In genomic region chr20:31869673-31869941, GRCh38 we compare ENCODE assay signal across 8 cellular contexts. TPM values are rescaled to one million over a fixed set of nuclear protein-coding genes. Genes with fewer than 3 reads are reported as not detected.
A peak's percentile ranks its signal among the peaks of the same experiment; 100 is the strongest.
DNase-seq lines count a peak whose midpoint lies in the region; ATAC-seq, FAIRE-seq and TF ChIP-seq lines count a peak whose summit lies in the region.

No MANE protein-coding gene starts in this region.

- H3K4me2 ChIP-seq in K562 (ENCODE audit: insufficient read depth, low read length), result 0 out of 2 replicates have a peak overlapping the region, but pooled peaks have one; percentile 52

- H3K27ac ChIP-seq in K562 (ENCODE audit: extremely low read depth, low read depth, low read length), result no peak overlapping the region
- peak overlapping the region; percentile 40 to 84 for H3K27ac ChIP-seq in testis

- no peak for ATAC-seq in activated CD4-positive, alpha-beta T cell treated with anti-CD3 and anti-CD28 coated beads for 36 hours
- ATAC-seq in K562 (no peak), memory B cell (ENCODE audit: low read depth) (peak; percentile 7), GM19395 (IDR thresholded peaks at IDR 0.05; ENCODE audit: unreplicated experiment) (no peak)

- peaks cover 7% of the 10 kb centered on the region for H3K4me1 Mint-ChIP-seq in activated CD4-positive, alpha-beta T cell treated with anti-CD3 and anti-CD28 coated beads for 36 hours
- peaks cover 31% of the 10 kb centered on the region for H3K4me1 Mint-ChIP-seq in memory B cell

- DNase-seq in activated CD4-positive, alpha-beta T cell treated with anti-CD3 and anti-CD28 coated beads for 36 hours, result no peak
- DNase-seq in activated CD4-positive, alpha-beta T cell treated with anti-CD3 and anti-CD28 coated beads for 4 hours, result no peak
- DNase-seq in K562 (ENCODE audit: extremely low read depth in 1 of 4, low spot score in 3 of 4) (no peak), memory B cell (ENCODE audit: low spot score in 2 of 2) (no peak), testis (no peak), NOMO-1 treated with DMSO at 0.1 percent for 48 hours (lab: John Stamatoyannopoulos, UW; ENCODE audit: unreplicated experiment) (no peak), dedifferentiated amniotic fluid mesenchymal stem cell (ENCODE audit: extremely low spot score) (no peak)

- intact Hi-C loops in activated CD4-positive, alpha-beta T cell treated with anti-CD3 and anti-CD28 coated beads for 36 hours (cut with DNase I, micrococcal nuclease), result no loop called here
- intact Hi-C loops in K562 (cut with micrococcal nuclease) (no loop called here), testis (cut with DNase I; ENCODE audit: low total_unique reads) (loop anchor here (5.0 kb wide), 1 partner anchor 83 kb away; the partner anchor contains the start of gene PDRG1)

- H3K9me1 ChIP-seq in K562 (ENCODE audit: control insufficient read depth, insufficient read depth, low read length), result no peaks in the 10 kb centered on the region

- BruUV-seq in K562 (replicated peaks; lab: Mats Ljungman, UMichigan), result no TSS peak

- TF ChIP-seq POLR2A in K562 (conservative IDR thresholded peaks at IDR 0.05), result no peak
- no peak for TF ChIP-seq POLR2A in testis (IDR thresholded peaks at IDR 0.05)

- in situ Hi-C loops in K562 (cut with MboI), result no loop called here

- no peaks in the 10 kb centered on the region for H3K9me3 Mint-ChIP-seq in activated CD4-positive, alpha-beta T cell treated with anti-CD3 and anti-CD28 coated beads for 36 hours (ENCODE audit: low read depth)
- H3K9me3 Mint-ChIP-seq in memory B cell, result no peaks in the 10 kb centered on the region

- peaks cover 45 to 63% of the 10 kb centered on the region in 2 experiments for H3K27me3 ChIP-seq in K562 (ENCODE audit: control insufficient read depth in 2 of 2, insufficient read depth in 2 of 2, low read length in 2 of 2)
- H3K27me3 ChIP-seq in testis, result no peaks in the 10 kb centered on the region

- H3K9ac ChIP-seq in K562 (ENCODE audit: insufficient read depth in 1 of 2, low read depth in 2 of 2, low read length in 2 of 2), result peak overlapping the region in 1 of 2 experiments; percentile 77; a peak in 3 of 4 replicates

- H3K27ac Mint-ChIP-seq in activated CD4-positive, alpha-beta T cell treated with anti-CD3 and anti-CD28 coated beads for 36 hours, result no peak overlapping the region
- H3K27ac Mint-ChIP-seq in memory B cell, result peak overlapping the region; percentile 75

- H3K36me3 ChIP-seq in K562 (ENCODE audit: control insufficient read depth, insufficient read depth, low read length), result no peaks in the 10 kb centered on the region
- no peaks in the 10 kb centered on the region for H3K36me3 ChIP-seq in testis (ENCODE audit: low read depth, missing control alignments)

- no peaks in the 10 kb centered on the region for H3K79me2 ChIP-seq in K562 (ENCODE audit: control insufficient read depth, insufficient read depth, low read length)

- H4K20me1 ChIP-seq in K562 (replicated peaks; ENCODE audit: control insufficient read depth, insufficient read depth, low read length), result peaks cover 12% of the 10 kb centered on the region

- peaks cover 0 to 11% of the 10 kb centered on the region in 2 experiments; a peak in 2 of 5 replicates for H3K4me1 ChIP-seq in K562 (replicated peaks in 1 of 2; ENCODE audit: control insufficient read depth in 2 of 2, insufficient read depth in 2 of 2, low read length in 2 of 2)
- peaks cover 26% of the 10 kb centered on the region for H3K4me1 ChIP-seq in testis

- no peak for FAIRE-seq in K562 (lab: Jason Lieb, UNC)

- no peaks in the 10 kb centered on the region for H3K36me3 Mint-ChIP-seq in activated CD4-positive, alpha-beta T cell treated with anti-CD3 and anti-CD28 coated beads for 36 hours (ENCODE audit: low read depth)
- peaks cover 4% of the 10 kb centered on the region for H3K36me3 Mint-ChIP-seq in memory B cell

- no CpG with 5 or more reads among the region's 1 CpG for WGBS in K562 (ENCODE audit: insufficient coverage, low coverage, missing lambda C conversion rate)
- WGBS in testis, 2 donors, result 5 to 17% methylated on average over 1 of the region's 1 CpG

- H3K27me3 Mint-ChIP-seq in activated CD4-positive, alpha-beta T cell treated with anti-CD3 and anti-CD28 coated beads for 36 hours, result peaks cover 30% of the 10 kb centered on the region
- peaks cover 26% of the 10 kb centered on the region for H3K27me3 Mint-ChIP-seq in memory B cell

- H3K4me3 ChIP-seq in K562 (no peak overlapping the region), testis (peak overlapping the region; percentile 72 to 81)

- POLR2A ChIA-PET in activated CD4-positive, alpha-beta T cell treated with anti-CD3 and anti-CD28 coated beads for 36 hours (lab: Charles Lee), result interaction anchor here (0.6 kb wide), 1 partner anchor 238 kb away, joined by 3 read pairs; no protein-coding TSS in a partner anchor
- POLR2A ChIA-PET in K562 (lab: Yijun Ruan, JAX), result no interaction called here

- TF ChIP-seq EP300 in K562 (IDR thresholded peaks at IDR 0.05; ENCODE audit: low read length), result no peak

- H3K9me3 ChIP-seq in K562 (replicated peaks; ENCODE audit: control insufficient read depth, insufficient read depth, low read depth, low read length), result no peaks in the 10 kb centered on the region
- no peaks in the 10 kb centered on the region for H3K9me3 ChIP-seq in testis

- peak overlapping the region; percentile 62 for H3K4me3 Mint-ChIP-seq in activated CD4-positive, alpha-beta T cell treated with anti-CD3 and anti-CD28 coated beads for 36 hours
- peak overlapping the region; percentile 92 for H3K4me3 Mint-ChIP-seq in memory B cell

- CTCF ChIA-PET in activated CD4-positive, alpha-beta T cell treated with anti-CD3 and anti-CD28 coated beads for 36 hours (lab: Charles Lee), result interaction anchor here (0.5 to 2.0 kb wide), 2 partner anchors 17 to 783 kb away, joined by 3 to 7 read pairs; no protein-coding TSS in a partner anchor
- CTCF ChIA-PET in K562 (lab: Yijun Ruan, JAX; ENCODE audit: low intra/inter-chr PET ratio), result no interaction called here

- no peak overlapping the region for H2AFZ ChIP-seq in K562 (ENCODE audit: low read depth, low read length)

- TF ChIP-seq RAD21 in K562 (CRISPR knock-in tag; conservative IDR thresholded peaks at IDR 0.05 in 1 of 2, IDR thresholded peaks at IDR 0.05 in 1 of 2), result no peak

- TF ChIP-seq CTCF in K562 (IDR thresholded peaks at IDR 0.05 in 2 of 3, conservative IDR thresholded peaks at IDR 0.05 in 1 of 3; ENCODE audit: insufficient read depth in 2 of 3, low read depth in 1 of 3, low read length in 3 of 3) (no peak), testis (IDR thresholded peaks at IDR 0.05) (no peak)

RNA-seq across cellular contexts. Expression of gene DUSP15, which starts 0.7 kb away (rescaled TPM):
- total RNA-seq in activated CD4-positive, alpha-beta T cell treated with anti-CD3 and anti-CD28 coated beads for 36 hours, result not detected
- 0.53 TPM in 1 of 2 replicates, not detected in the other for total RNA-seq in K562 (2011; cell fraction: chromatin; rRNA removed; ENCODE audit: low replicate concordance)
- 0.33 and 0.39 TPM in 2 replicates for total RNA-seq in K562 (2011; cell fraction: nucleolus; rRNA removed)
- 0.29 and 0.84 TPM in 2 replicates for total RNA-seq in K562 (2011; cell fraction: nucleoplasm; rRNA removed)
- not detected in 2 replicates for total RNA-seq in K562 (2014; rRNA removed)
- total RNA-seq in K562 (2014; rRNA removed; fragmentation: Illumina TruSeq; extraction: Trizol), result not detected in 2 replicates
- not detected in 2 replicates for total RNA-seq in K562 (2015; rRNA removed; fragmentation: Illumina TruSeq; extraction: Trizol)
- total RNA-seq in K562 (2021), result not detected in 2 replicates
- polyA plus RNA-seq in K562 (2011; rRNA removed), result not detected in 2 replicates
- polyA plus RNA-seq in K562 (2011; cell fraction: cytosol; rRNA removed), result 0.09 and 0.16 TPM in 2 replicates
- 0.15 and 0.28 TPM in 2 replicates for polyA plus RNA-seq in K562 (2011; cell fraction: nucleus; rRNA removed)
- polyA plus RNA-seq in K562 (2012), result 0.22 TPM in 1 of 2 replicates, not detected in the other
- polyA plus RNA-seq in K562 (2014; fragmentation: Illumina TruSeq; extraction: Trizol), result not detected in 2 replicates
- polyA plus RNA-seq in K562 (2014; fragmentation: Nextera tagmentation; extraction: Ambion mirVana), result not detected
- polyA plus RNA-seq in K562 (2014; rRNA removed), result 0.34 and 0.66 TPM in 2 replicates
- polyA minus RNA-seq in K562 (2011; rRNA and poly(A)+ RNA removed), result not detected in 2 replicates
- polyA minus RNA-seq in K562 (2011; cell fraction: cytosol; rRNA and poly(A)+ RNA removed), result not detected in 2 replicates
- not detected in 2 replicates for polyA minus RNA-seq in K562 (2011; cell fraction: nucleus; rRNA and poly(A)+ RNA removed)
- 100 to 1,000 TPM; 175 to 274 TPM for total RNA-seq in testis
- 182 TPM for polyA plus RNA-seq in testis (ENCODE audit: insufficient read depth, low read depth, low replicate concordance)

RNA-seq across cellular contexts. Expression of gene TTLL9, which starts 0.8 kb away (rescaled TPM):
- total RNA-seq in activated CD4-positive, alpha-beta T cell treated with anti-CD3 and anti-CD28 coated beads for 36 hours, result not detected
- not detected in 2 replicates for total RNA-seq in K562 (2011; cell fraction: chromatin; rRNA removed; ENCODE audit: low replicate concordance)
- not detected in 2 replicates for total RNA-seq in K562 (2011; cell fraction: nucleolus; rRNA removed)
- total RNA-seq in K562 (2011; cell fraction: nucleoplasm; rRNA removed), result not detected in 2 replicates
- not detected in 2 replicates for total RNA-seq in K562 (2014; rRNA removed)
- total RNA-seq in K562 (2014; rRNA removed; fragmentation: Illumina TruSeq; extraction: Trizol), result not detected in 2 replicates
- not detected in 2 replicates for total RNA-seq in K562 (2015; rRNA removed; fragmentation: Illumina TruSeq; extraction: Trizol)
- not detected in 2 replicates for total RNA-seq in K562 (2021)
- not detected in 2 replicates for polyA plus RNA-seq in K562 (2011; rRNA removed)
- not detected in 2 replicates for polyA plus RNA-seq in K562 (2011; cell fraction: cytosol; rRNA removed)
- not detected in 2 replicates for polyA plus RNA-seq in K562 (2011; cell fraction: nucleus; rRNA removed)
- polyA plus RNA-seq in K562 (2012), result not detected in 2 replicates
- not detected in 2 replicates for polyA plus RNA-seq in K562 (2014; fragmentation: Illumina TruSeq; extraction: Trizol)
- polyA plus RNA-seq in K562 (2014; fragmentation: Nextera tagmentation; extraction: Ambion mirVana), result under 1 TPM in 1 of 2 experiments, not detected in 1; 0.06 TPM
- 0.07 TPM in 1 of 2 replicates, not detected in the other for polyA plus RNA-seq in K562 (2014; rRNA removed)
- polyA minus RNA-seq in K562 (2011; rRNA and poly(A)+ RNA removed), result not detected in 2 replicates
- polyA minus RNA-seq in K562 (2011; cell fraction: cytosol; rRNA and poly(A)+ RNA removed), result not detected in 2 replicates
- polyA minus RNA-seq in K562 (2011; cell fraction: nucleus; rRNA and poly(A)+ RNA removed), result not detected in 2 replicates
- total RNA-seq in testis, result 10 to 100 TPM in 1 of 2 donors, 1 to 10 TPM in 1; 8.7 to 19.1 TPM
- 32.7 TPM for polyA plus RNA-seq in testis (ENCODE audit: insufficient read depth, low read depth, low replicate concordance)

RNA-seq across cellular contexts. Expression of gene FOXS1, which starts 24.2 kb away (rescaled TPM):
- total RNA-seq in activated CD4-positive, alpha-beta T cell treated with anti-CD3 and anti-CD28 coated beads for 36 hours, result not detected
- not detected in 2 replicates for total RNA-seq in K562 (2011; cell fraction: chromatin; rRNA removed; ENCODE audit: low replicate concordance)
- not detected in 2 replicates for total RNA-seq in K562 (2011; cell fraction: nucleolus; rRNA removed)
- not detected in 2 replicates for total RNA-seq in K562 (2011; cell fraction: nucleoplasm; rRNA removed)
- total RNA-seq in K562 (2014; rRNA removed) (not detected in 2 replicates), K562 (2014; rRNA removed; fragmentation: Illumina TruSeq; extraction: Trizol) (not detected in 2 replicates), K562 (2015; rRNA removed; fragmentation: Illumina TruSeq; extraction: Trizol) (not detected in 2 replicates), K562 (2021) (not detected in 2 replicates), testis (1 to 10 TPM; 4.3 to 4.4 TPM)
- polyA plus RNA-seq in K562 (2011; rRNA removed) (not detected in 2 replicates), K562 (2014; fragmentation: Illumina TruSeq; extraction: Trizol) (not detected in 2 replicates), K562 (2014; fragmentation: Nextera tagmentation; extraction: Ambion mirVana) (not detected), K562 (2014; rRNA removed) (not detected in 2 replicates), testis (ENCODE audit: insufficient read depth, low read depth, low replicate concordance) (10.0 TPM)
- not detected in 2 replicates for polyA plus RNA-seq in K562 (2011; cell fraction: cytosol; rRNA removed)
- not detected in 2 replicates for polyA plus RNA-seq in K562 (2011; cell fraction: nucleus; rRNA removed)
- not detected in 2 replicates for polyA plus RNA-seq in K562 (2012)
- not detected in 2 replicates for polyA minus RNA-seq in K562 (2011; rRNA and poly(A)+ RNA removed)
- not detected in 2 replicates for polyA minus RNA-seq in K562 (2011; cell fraction: cytosol; rRNA and poly(A)+ RNA removed)
- polyA minus RNA-seq in K562 (2011; cell fraction: nucleus; rRNA and poly(A)+ RNA removed), result not detected in 2 replicates

RNA-seq across cellular contexts. Expression of gene MYLK2, which starts 50.5 kb away (rescaled TPM):
- under 1 TPM; 0.39 TPM for total RNA-seq in activated CD4-positive, alpha-beta T cell treated with anti-CD3 and anti-CD28 coated beads for 36 hours
- 0.53 and 0.69 TPM in 2 replicates for total RNA-seq in K562 (2011; cell fraction: chromatin; rRNA removed; ENCODE audit: low replicate concordance)
- total RNA-seq in K562 (2011; cell fraction: nucleolus; rRNA removed), result 0.33 and 0.79 TPM in 2 replicates
- 0.31 and 0.44 TPM in 2 replicates for total RNA-seq in K562 (2011; cell fraction: nucleoplasm; rRNA removed)
- total RNA-seq in K562 (2014; rRNA removed) (0.33 and 0.45 TPM in 2 replicates), K562 (2014; rRNA removed; fragmentation: Illumina TruSeq; extraction: Trizol) (0.07 and 0.10 TPM in 2 replicates), K562 (2015; rRNA removed; fragmentation: Illumina TruSeq; extraction: Trizol) (0.18 and 0.30 TPM in 2 replicates), K562 (2021) (0.25 and 0.53 TPM in 2 replicates), testis (1 to 10 TPM; 1.2 to 1.3 TPM)
- polyA plus RNA-seq in K562 (2011; rRNA removed) (0.15 and 0.22 TPM in 2 replicates), K562 (2014; fragmentation: Illumina TruSeq; extraction: Trizol) (0.12 and 0.26 TPM in 2 replicates), K562 (2014; fragmentation: Nextera tagmentation; extraction: Ambion mirVana) (not detected), K562 (2014; rRNA removed) (0.28 and 0.41 TPM in 2 replicates), testis (ENCODE audit: insufficient read depth, low read depth, low replicate concordance) (1.6 TPM)
- 0.13 and 0.18 TPM in 2 replicates for polyA plus RNA-seq in K562 (2011; cell fraction: cytosol; rRNA removed)
- 0.79 and 0.84 TPM in 2 replicates for polyA plus RNA-seq in K562 (2011; cell fraction: nucleus; rRNA removed)
- 0.25 and 0.43 TPM in 2 replicates for polyA plus RNA-seq in K562 (2012)
- 0.11 and 0.18 TPM in 2 replicates for polyA minus RNA-seq in K562 (2011; rRNA and poly(A)+ RNA removed)
- polyA minus RNA-seq in K562 (2011; cell fraction: cytosol; rRNA and poly(A)+ RNA removed), result not detected in 2 replicates
- 0.13 and 0.78 TPM in 2 replicates for polyA minus RNA-seq in K562 (2011; cell fraction: nucleus; rRNA and poly(A)+ RNA removed)

Comparison
In these comparisons a context has a peak if more than half of its experiments do, and no peak if none do; other contexts are left out.
1. RNA of gene DUSP15, which starts 0.7 kb away (total RNA-seq): 175 to 274 TPM in testis; not detected in activated CD4-positive, alpha-beta T cell treated with anti-CD3 and anti-CD28 coated beads for 36 hours and 0.29 to 0.84 TPM in K562; every median in the first group is over 10 times any median in the second.
2. RNA of gene TTLL9, which starts 0.8 kb away (total RNA-seq): 8.7 to 19.1 TPM in testis; not detected in activated CD4-positive, alpha-beta T cell treated with anti-CD3 and anti-CD28 coated beads for 36 hours and not detected in K562; every median in the first group is over 4 times any median in the second.
3. RNA of gene FOXS1, which starts 24.2 kb away (total RNA-seq): 4.3 to 4.4 TPM in testis; not detected in activated CD4-positive, alpha-beta T cell treated with anti-CD3 and anti-CD28 coated beads for 36 hours and not detected in K562; every median in the first group is over 4 times any median in the second.